Comparison of ENCODE assay signal across 28 cellular contexts in genomic region chr2:7017621-7018260, GRCh38.
DNase-seq lines count a peak whose midpoint lies in the region; ATAC-seq lines count a peak whose summit lies in the region.
"Had no signal": no experiment of that assay in that cellular context is flagged by ENCODE, and none has a peak within 500 bp of the region (broad histone marks: within the 10 kb centered on the region; RNA-seq: fewer than 3 reads in every experiment).

No MANE protein-coding gene starts in this region.

- no peak overlapping the region for H2BK120ac ChIP-seq in trophoblast cell (ENCODE audit: insufficient read depth, low read length, poor library complexity)

- H3K23ac ChIP-seq in trophoblast cell (ENCODE audit: low read length), result no peak overlapping the region

- DNase-seq in NCI-H146 (lab: John Stamatoyannopoulos, UW) (peak; percentile 48), NCI-H146 treated with DMSO at 0.1 percent for 48 hours (lab: John Stamatoyannopoulos, UW; ENCODE audit: unreplicated experiment) (no peak), left kidney (ENCODE audit: low read depth, low spot score) (peak; percentile 41), retina (peak; percentile 63), trophoblast cell (no peak), NCI-H187 (lab: John Stamatoyannopoulos, UW) (no peak)
- DNase-seq: 8988T; activated CD4-positive, alpha-beta T cell treated with anti-CD3 and anti-CD28 coated beads for 4 hours; activated naive CD4-positive, alpha-beta T cell treated with Interleukin-2 at 50 U/mL for 16 hours; activated T-cell treated with anti-CD3 and anti-CD28 coated beads, Interleukin-2, amount 50 U/mL, for 48 hours; CD8-positive, alpha-beta T cell; central memory CD4-positive, alpha-beta T cell; DMS53; GF-D8; Karpas-422; left cardiac atrium; mesenchymal stem cell; naive B cell; NCI-H2029; NCI-H82; RPMI8226; stimulated activated CD4-positive, alpha-beta T cell treated with anti-CD3 and anti-CD28 coated beads, Interleukin-15, amount 100 ng/mL, for 24 hours; tibial artery had no signal

- no peaks in the 10 kb centered on the region for H3K27me3 ChIP-seq in trophoblast cell (ENCODE audit: insufficient read depth, low read length)
- H3K27me3 ChIP-seq: sigmoid colon, tibial artery had no signal

- H3K4me1 ChIP-seq in trophoblast cell (ENCODE audit: control insufficient read depth in 1 of 2, insufficient read depth in 2 of 2, low read length in 2 of 2), result peaks cover 5 to 7% of the 10 kb centered on the region in 2 experiments

- H3K9ac ChIP-seq in trophoblast cell (ENCODE audit: low read length), result no peak overlapping the region

- no peaks in the 10 kb centered on the region for H3K79me1 ChIP-seq in trophoblast cell (ENCODE audit: low read length)

- H3K36me3 ChIP-seq in trophoblast cell (ENCODE audit: control insufficient read depth in 1 of 2, insufficient read depth in 2 of 2, low read length in 2 of 2), result peaks cover 2 to 10% of the 10 kb centered on the region in 2 experiments

- H3K27ac ChIP-seq in angular gyrus (ENCODE audit: low read depth, low read length) (peak overlapping the region; percentile 64), trophoblast cell (ENCODE audit: low read depth, low read length) (no peak overlapping the region)
- H3K27ac ChIP-seq: epithelial cell of prostate, SK-N-MC, tibial artery had no signal

- no peak overlapping the region for H2AK5ac ChIP-seq in trophoblast cell (ENCODE audit: low read length)

- H3K9me3 ChIP-seq in trophoblast cell (ENCODE audit: insufficient read depth, low read depth, low read length), result peaks cover 3% of the 10 kb centered on the region
- H3K9me3 ChIP-seq: sigmoid colon, tibial artery had no signal

- no peak for ATAC-seq in GM19467 (IDR thresholded peaks at IDR 0.05; ENCODE audit: unreplicated experiment)
- ATAC-seq: CD8-positive, alpha-beta T cell; left cardiac atrium had no signal

- H3K4me2 ChIP-seq in trophoblast cell (ENCODE audit: low read length), result no peak overlapping the region

- no CpG with 5 or more reads among the region's 14 CpGs for WGBS in trophoblast cell (ENCODE audit: extremely low coverage, insufficient coverage, insufficient read length)

- no peak overlapping the region for H2AFZ ChIP-seq in trophoblast cell (ENCODE audit: insufficient read depth, low read length, poor library complexity)

- H3K4ac ChIP-seq in trophoblast cell (ENCODE audit: low read depth, low read length), result no peak overlapping the region

- no peak overlapping the region for H4K91ac ChIP-seq in trophoblast cell (ENCODE audit: low read depth, low read length)

- H4K12ac ChIP-seq in trophoblast cell (ENCODE audit: low read depth, low read length), result no peak overlapping the region

- no peak overlapping the region for H4K8ac ChIP-seq in trophoblast cell (ENCODE audit: low read depth, low read length)

- no peaks in the 10 kb centered on the region for H3K79me2 ChIP-seq in trophoblast cell (ENCODE audit: control insufficient read depth, insufficient read depth, low read length, poor library complexity)

- H3K4me3 ChIP-seq in trophoblast cell (ENCODE audit: low read depth, low read length), result no peak overlapping the region
- H3K4me3 ChIP-seq: sigmoid colon, SK-N-MC, tibial artery had no signal

- H2BK5ac ChIP-seq in trophoblast cell (ENCODE audit: low read depth, low read length, poor library complexity), result no peak overlapping the region

- H3K18ac ChIP-seq in trophoblast cell (ENCODE audit: low read length), result no peak overlapping the region

- no peak overlapping the region for H3K14ac ChIP-seq in trophoblast cell (ENCODE audit: low read length)

- H2BK12ac ChIP-seq in trophoblast cell (ENCODE audit: low read length), result no peak overlapping the region

Comparison
In these comparisons a context has a peak if more than half of its experiments do, and no peak if none do; other contexts are left out.
1. DNase-seq: peak in NCI-H146 (single experiment), left kidney (single experiment) and retina (single experiment); none in NCI-H146 treated with DMSO at 0.1 percent for 48 hours (single experiment), trophoblast cell (0 of 2) and NCI-H187 (0 of 2).